Comparison of ENCODE assay signal across 18 cellular contexts in the genomic region with DNA sequence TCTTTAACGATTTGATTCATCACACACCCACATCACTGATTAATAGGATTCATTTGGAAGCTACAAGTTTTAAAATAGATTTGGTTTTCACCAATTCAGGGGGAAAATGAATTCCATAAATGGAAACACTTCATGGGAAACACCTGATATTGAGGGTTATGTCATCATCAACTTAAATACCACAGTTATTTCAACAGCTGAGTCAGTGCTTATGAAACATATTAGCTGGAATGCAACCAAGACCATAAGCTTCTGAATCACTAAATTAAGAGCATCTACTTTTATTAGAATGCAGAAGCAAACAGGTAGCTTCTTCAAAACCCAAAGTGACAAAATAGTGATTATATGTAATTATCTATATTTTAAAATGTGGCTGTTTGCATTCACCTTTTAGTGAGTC.
DNase-seq lines count a peak whose midpoint lies in the region; ATAC-seq and TF ChIP-seq lines count a peak whose summit lies in the region.
"Had no signal": no experiment of that assay in that cellular context is flagged by ENCODE, and none has a peak within 500 bp of the region (broad histone marks: within the 10 kb centered on the region; RNA-seq: fewer than 3 reads in every experiment).

No MANE protein-coding gene starts in this region.

- 0% methylated on average over 1 of the region's 1 CpG for WGBS in SK-N-SH (ENCODE audit: low lambda C conversion rate)
- WGBS in spleen, 5 donors, result 78 to 85% (median 79%) methylated on average over 1 of the region's 1 CpG

- H2AFZ ChIP-seq in SK-N-SH (ENCODE audit: low read depth), result no peak overlapping the region
- H2AFZ ChIP-seq: neural progenitor cell had no signal

- no peak overlapping the region for H3K27ac Mint-ChIP-seq in nephron progenitor cell
- H3K27ac Mint-ChIP-seq in activated T-helper 2 cell treated with anti-CD3 and anti-CD28 coated beads, Interferon-gamma antibody, Interleukin-2, Interleukin-4, amounts not matched to agents 10 μg/mL and 5 μg/mL and 100 μg/mL, durations not matched to agents 14 hours and 24 hours and 36 hours, result no peak overlapping the region
- no peak overlapping the region for H3K27ac Mint-ChIP-seq in naive thymus-derived CD4-positive, alpha-beta T cell
- H3K27ac Mint-ChIP-seq: activated naive CD4-positive, alpha-beta T cell treated with anti-CD3 and anti-CD28 coated beads, Interleukin-2, amount 50 U/mL, for 24 hours; CD8-positive, alpha-beta memory T cell; neural progenitor cell; stimulated activated naive B cell treated with anti-CD40 and anti-IgM and Interleukin-4, amounts not matched to agents 10 μg/mL and 1 μg/mL and 100 μg/mL, for 72 hours had no signal

- H4K20me1 ChIP-seq in SK-N-SH (ENCODE audit: insufficient read depth), result no peaks in the 10 kb centered on the region

- H3K27me3 ChIP-seq in SK-N-SH (ENCODE audit: insufficient read depth) (no peaks in the 10 kb centered on the region; the same call in 1 of the 2 replicates), brain microvascular endothelial cell (replicated peaks) (no peaks in the 10 kb centered on the region), spleen (replicated peaks in 1 of 7) (no peaks in the 10 kb centered on the region)
- H3K27me3 ChIP-seq in naive thymus-derived CD4-positive, alpha-beta T cell (ENCODE audit: control insufficient read depth in 2 of 2, insufficient read depth in 2 of 2, low read length in 2 of 2), result no peaks in the 10 kb centered on the region
- H3K27me3 ChIP-seq: neural progenitor cell, sigmoid colon, upper lobe of right lung had no signal

- in situ Hi-C loops in brain microvascular endothelial cell (cut with HindIII; ENCODE audit: low pct_ligation_motif_present, low sequenced_read_pairs), result no loop called here

- no peaks in the 10 kb centered on the region for H3K27me3 Mint-ChIP-seq in nephron progenitor cell (ENCODE audit: low read depth, poor library complexity)
- no peaks in the 10 kb centered on the region for H3K27me3 Mint-ChIP-seq in activated T-helper 2 cell treated with anti-CD3 and anti-CD28 coated beads, Interferon-gamma antibody, Interleukin-2, Interleukin-4, amounts not matched to agents 10 μg/mL and 5 μg/mL and 100 μg/mL, durations not matched to agents 14 hours and 24 hours and 36 hours (ENCODE audit: low read depth)
- H3K27me3 Mint-ChIP-seq in naive thymus-derived CD4-positive, alpha-beta T cell, result no peaks in the 10 kb centered on the region
- H3K27me3 Mint-ChIP-seq: activated naive CD4-positive, alpha-beta T cell treated with anti-CD3 and anti-CD28 coated beads, Interleukin-2, amount 50 U/mL, for 24 hours; stimulated activated naive B cell treated with anti-CD40 and anti-IgM and Interleukin-4, amounts not matched to agents 10 μg/mL and 1 μg/mL and 100 μg/mL, for 72 hours had no signal

- TF ChIP-seq POLR2A in spleen (IDR thresholded peaks at IDR 0.05), result no peak

- no peaks in the 10 kb centered on the region for H3K36me3 ChIP-seq in SK-N-SH (replicated peaks in 1 of 2; ENCODE audit: control insufficient read depth in 1 of 2, insufficient read depth in 2 of 2, low read length in 1 of 2)
- no peaks in the 10 kb centered on the region for H3K36me3 ChIP-seq in brain microvascular endothelial cell (replicated peaks)
- H3K36me3 ChIP-seq in naive thymus-derived CD4-positive, alpha-beta T cell (ENCODE audit: control insufficient read depth in 2 of 3, insufficient read depth in 3 of 3, low read length in 3 of 3), result no peaks in the 10 kb centered on the region
- H3K36me3 ChIP-seq in spleen, result no peaks in the 10 kb centered on the region
- H3K36me3 ChIP-seq: neural progenitor cell, sigmoid colon, upper lobe of right lung had no signal

- peaks cover 5% of the 10 kb centered on the region for H3K9me3 Mint-ChIP-seq in nephron progenitor cell
- H3K9me3 Mint-ChIP-seq in activated T-helper 2 cell treated with anti-CD3 and anti-CD28 coated beads, Interferon-gamma antibody, Interleukin-2, Interleukin-4, amounts not matched to agents 10 μg/mL and 5 μg/mL and 100 μg/mL, durations not matched to agents 14 hours and 24 hours and 36 hours, result peaks cover 4% of the 10 kb centered on the region
- peaks cover 0 to 4% (median 0%) of the 10 kb centered on the region in 11 donors for H3K9me3 Mint-ChIP-seq in naive thymus-derived CD4-positive, alpha-beta T cell
- H3K9me3 Mint-ChIP-seq: activated naive CD4-positive, alpha-beta T cell treated with anti-CD3 and anti-CD28 coated beads, Interleukin-2, amount 50 U/mL, for 24 hours; neural progenitor cell had no signal

- peaks cover 5% of the 10 kb centered on the region for H3K36me3 Mint-ChIP-seq in nephron progenitor cell (ENCODE audit: low read depth)
- no peaks in the 10 kb centered on the region for H3K36me3 Mint-ChIP-seq in activated T-helper 2 cell treated with anti-CD3 and anti-CD28 coated beads, Interferon-gamma antibody, Interleukin-2, Interleukin-4, amounts not matched to agents 10 μg/mL and 5 μg/mL and 100 μg/mL, durations not matched to agents 14 hours and 24 hours and 36 hours (ENCODE audit: low read depth)
- H3K36me3 Mint-ChIP-seq in naive thymus-derived CD4-positive, alpha-beta T cell, result no peaks in the 10 kb centered on the region
- H3K36me3 Mint-ChIP-seq: activated naive CD4-positive, alpha-beta T cell treated with anti-CD3 and anti-CD28 coated beads, Interleukin-2, amount 50 U/mL, for 24 hours; CD8-positive, alpha-beta memory T cell; neural progenitor cell; stimulated activated naive B cell treated with anti-CD40 and anti-IgM and Interleukin-4, amounts not matched to agents 10 μg/mL and 1 μg/mL and 100 μg/mL, for 72 hours had no signal

- CTCF ChIA-PET in SK-N-SH (lab: Yijun Ruan, JAX), result no interaction called here
- CTCF ChIA-PET in naive thymus-derived CD4-positive, alpha-beta T cell (lab: Charles Lee), result no interaction called here

- intact Hi-C loops in activated T-helper 2 cell treated with anti-CD3 and anti-CD28 coated beads, Interferon-gamma antibody, Interleukin-2, Interleukin-4, amounts not matched to agents 10 μg/mL and 5 μg/mL and 100 μg/mL, durations not matched to agents 14 hours and 24 hours and 36 hours (cut with micrococcal nuclease), result no loop called here
- intact Hi-C loops in naive thymus-derived CD4-positive, alpha-beta T cell (cut with micrococcal nuclease), result no loop called here
- intact Hi-C loops in spleen (cut with DNase I; ENCODE audit: low total_unique reads), result no loop called here

- no peak for TF ChIP-seq EP300 in SK-N-SH (IDR thresholded peaks at IDR 0.05; ENCODE audit: borderline replicate concordance in 1 of 2, low read depth in 1 of 2, low read length in 1 of 2)

- H3K4me3 ChIP-seq in SK-N-SH (ENCODE audit: low read depth in 2 of 2, low read length in 1 of 2) (no peak overlapping the region), brain microvascular endothelial cell (ENCODE audit: low read depth, low read length) (no peak overlapping the region), spleen (no peak overlapping the region)
- no peak overlapping the region for H3K4me3 ChIP-seq in naive thymus-derived CD4-positive, alpha-beta T cell (ENCODE audit: low read length)
- H3K4me3 ChIP-seq: lung, neural progenitor cell, sigmoid colon, upper lobe of right lung had no signal

- TF ChIP-seq CTCF in SK-N-SH (IDR thresholded peaks at IDR 0.05) (no peak), brain microvascular endothelial cell (IDR thresholded peaks at IDR 0.05; ENCODE audit: low read depth, low read length, missing control alignments) (no peak), nephron progenitor cell (IDR thresholded peaks at IDR 0.05) (no peak), spleen (IDR thresholded peaks at IDR 0.05 in 8 of 11, conservative IDR thresholded peaks at IDR 0.05 in 3 of 11) (no peak)

- no peak overlapping the region for H3K9ac ChIP-seq in SK-N-SH
- H3K9ac ChIP-seq: neural progenitor cell had no signal

- no peaks in the 10 kb centered on the region for H3K4me1 Mint-ChIP-seq in nephron progenitor cell
- no peaks in the 10 kb centered on the region for H3K4me1 Mint-ChIP-seq in activated T-helper 2 cell treated with anti-CD3 and anti-CD28 coated beads, Interferon-gamma antibody, Interleukin-2, Interleukin-4, amounts not matched to agents 10 μg/mL and 5 μg/mL and 100 μg/mL, durations not matched to agents 14 hours and 24 hours and 36 hours (ENCODE audit: low read depth)
- H3K4me1 Mint-ChIP-seq in naive thymus-derived CD4-positive, alpha-beta T cell, result no peaks in the 10 kb centered on the region
- H3K4me1 Mint-ChIP-seq: activated naive CD4-positive, alpha-beta T cell treated with anti-CD3 and anti-CD28 coated beads, Interleukin-2, amount 50 U/mL, for 24 hours; CD8-positive, alpha-beta memory T cell; neural progenitor cell; stimulated activated naive B cell treated with anti-CD40 and anti-IgM and Interleukin-4, amounts not matched to agents 10 μg/mL and 1 μg/mL and 100 μg/mL, for 72 hours had no signal

- H3F3A ChIP-seq in SK-N-SH (replicated peaks; ENCODE audit: insufficient read depth), result no peaks in the 10 kb centered on the region

- DNase-seq in SK-N-SH (no peak), brain microvascular endothelial cell (peak; percentile 41), glomerular endothelial cell (ENCODE audit: extremely low read depth, low read depth, low spot score) (peak; percentile 25), nephron progenitor cell (no peak), spleen (no peak)
- DNase-seq in activated T-helper 2 cell treated with anti-CD3 and anti-CD28 coated beads, Interferon-gamma antibody, Interleukin-2, Interleukin-4, amounts not matched to agents 10 μg/mL and 5 μg/mL and 100 μg/mL, durations not matched to agents 14 hours and 24 hours and 36 hours (ENCODE audit: low spot score), result no peak
- no peak for DNase-seq in naive thymus-derived CD4-positive, alpha-beta T cell
- DNase-seq: activated CD8-positive, alpha-beta memory T cell treated with anti-CD3 and anti-CD28 coated beads, Interleukin-2, amount 50 U/mL, for 4 hours; CD8-positive, alpha-beta memory T cell; NCI-H1105 treated with DMSO at 0.1 percent for 48 hours; NCI-H345; sigmoid colon; stimulated activated naive B cell treated with anti-CD40 and anti-IgM and Interleukin-4, amounts not matched to agents 10 μg/mL and 1 μg/mL and 100 μg/mL, for 72 hours; upper lobe of right lung had no signal

- no peak for ATAC-seq in SK-N-SH treated with all-trans-retinoic acid at 6 μM for 48 hours
- ATAC-seq in naive thymus-derived CD4-positive, alpha-beta T cell, result no peak
- ATAC-seq: stimulated activated naive B cell treated with anti-CD40 and anti-IgM and Interleukin-4, amounts not matched to agents 10 μg/mL and 1 μg/mL and 100 μg/mL, for 72 hours; upper lobe of right lung had no signal

- H3K27ac ChIP-seq in SK-N-SH (ENCODE audit: low read depth in 2 of 2, low read length in 1 of 2) (no peak overlapping the region), brain microvascular endothelial cell (no peak overlapping the region), spleen (no peak overlapping the region)
- H3K27ac ChIP-seq in naive thymus-derived CD4-positive, alpha-beta T cell (ENCODE audit: low read depth, low read length), result no peak overlapping the region
- H3K27ac ChIP-seq: neural progenitor cell, sigmoid colon, upper lobe of right lung had no signal

- H3K4me1 ChIP-seq in SK-N-SH (ENCODE audit: control insufficient read depth in 1 of 2, insufficient read depth in 2 of 2, low read depth in 1 of 2, low read length in 1 of 2) (no peaks in the 10 kb centered on the region), spleen (no peaks in the 10 kb centered on the region)
- no peaks in the 10 kb centered on the region for H3K4me1 ChIP-seq in naive thymus-derived CD4-positive, alpha-beta T cell (ENCODE audit: control insufficient read depth in 2 of 2, insufficient read depth in 2 of 2, low read length in 2 of 2)
- H3K4me1 ChIP-seq: neural progenitor cell, sigmoid colon, upper lobe of right lung had no signal

- POLR2A ChIA-PET in SK-N-SH (lab: Yijun Ruan, JAX), result no interaction called here
- POLR2A ChIA-PET in naive thymus-derived CD4-positive, alpha-beta T cell (lab: Charles Lee), result no interaction called here

- no peaks in the 10 kb centered on the region for H3K9me3 ChIP-seq in SK-N-SH
- no peaks in the 10 kb centered on the region for H3K9me3 ChIP-seq in naive thymus-derived CD4-positive, alpha-beta T cell (ENCODE audit: control insufficient read depth in 2 of 3, low read length in 3 of 3)
- H3K9me3 ChIP-seq in spleen, result no peaks in the 10 kb centered on the region
- H3K9me3 ChIP-seq: sigmoid colon, upper lobe of right lung had no signal

- no peak overlapping the region for H3K4me3 Mint-ChIP-seq in nephron progenitor cell
- no peak overlapping the region for H3K4me3 Mint-ChIP-seq in activated T-helper 2 cell treated with anti-CD3 and anti-CD28 coated beads, Interferon-gamma antibody, Interleukin-2, Interleukin-4, amounts not matched to agents 10 μg/mL and 5 μg/mL and 100 μg/mL, durations not matched to agents 14 hours and 24 hours and 36 hours (ENCODE audit: low read depth)
- H3K4me3 Mint-ChIP-seq in naive thymus-derived CD4-positive, alpha-beta T cell, result no peak overlapping the region
- H3K4me3 Mint-ChIP-seq: activated naive CD4-positive, alpha-beta T cell treated with anti-CD3 and anti-CD28 coated beads, Interleukin-2, amount 50 U/mL, for 24 hours; CD8-positive, alpha-beta memory T cell; neural progenitor cell; stimulated activated naive B cell treated with anti-CD40 and anti-IgM and Interleukin-4, amounts not matched to agents 10 μg/mL and 1 μg/mL and 100 μg/mL, for 72 hours had no signal

- H3K9me2 ChIP-seq in SK-N-SH, result no peaks in the 10 kb centered on the region

- no peak overlapping the region for H3K4me2 ChIP-seq in SK-N-SH
- H3K4me2 ChIP-seq: neural progenitor cell had no signal

- no peak for TF ChIP-seq RAD21 in SK-N-SH (IDR thresholded peaks at IDR 0.05; ENCODE audit: low read length)

- no peaks in the 10 kb centered on the region for H3K79me2 ChIP-seq in SK-N-SH (ENCODE audit: insufficient read depth)

Comparison
In these comparisons a context has a peak if more than half of its experiments do, and no peak if none do; other contexts are left out.
1. DNase-seq: peak in brain microvascular endothelial cell (single experiment) and glomerular endothelial cell (single experiment); none in SK-N-SH (single experiment), nephron progenitor cell (single experiment), activated T-helper 2 cell treated with anti-CD3 and anti-CD28 coated beads, Interferon-gamma antibody, Interleukin-2, Interleukin-4, amounts not matched to agents 10 μg/mL and 5 μg/mL and 100 μg/mL, durations not matched to agents 14 hours and 24 hours and 36 hours (single experiment), naive thymus-derived CD4-positive, alpha-beta T cell (0 of 9) and spleen (single experiment).